In the genomic region with DNA sequence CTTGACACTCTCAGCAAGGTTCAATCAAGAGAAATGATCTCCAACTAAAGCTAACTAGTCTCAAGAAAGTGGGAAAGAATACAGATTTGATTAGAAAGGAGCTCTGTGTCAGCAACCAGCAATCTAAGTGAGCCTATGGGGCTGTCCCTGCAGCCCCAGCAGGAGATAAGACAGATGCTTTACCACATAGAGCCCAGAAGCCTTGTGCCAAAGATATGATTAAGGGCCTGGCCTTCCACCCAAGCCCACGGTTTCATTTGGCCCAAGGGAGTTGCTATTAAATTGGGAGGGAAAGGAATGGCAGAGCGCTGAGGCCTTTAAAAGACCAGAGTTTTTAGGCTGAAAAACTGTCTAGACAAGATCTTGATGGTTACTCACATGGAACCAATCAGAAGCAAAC, we compare ENCODE assay signal across 10 cellular contexts.
"Had no signal": no experiment of that assay in that cellular context is flagged by ENCODE, and none has a peak within 500 bp of the region (broad histone marks: within the 10 kb centered on the region; RNA-seq: fewer than 3 reads in every experiment).

No MANE protein-coding gene starts in this region.

- H3K9me3 ChIP-seq: adrenal gland, mucosa of descending colon had no signal

- H3K27ac ChIP-seq: adrenal gland, foreskin keratinocyte, VCaP had no signal

- H3K4me1 ChIP-seq: adrenal gland, foreskin keratinocyte had no signal

- DNase-seq: activated CD8-positive, alpha-beta memory T cell treated with anti-CD3 and anti-CD28 coated beads, Interleukin-2, amount 50 U/mL, for 4 hours; activated CD8-positive, alpha-beta T cell treated with anti-CD3 and anti-CD28 coated beads for 36 hours; activated naive CD4-positive, alpha-beta T cell treated with anti-CD3 and anti-CD28 coated beads, Interleukin-2, amount 10 ng/mL, durations not matched to agents 7 days and 5 days; adrenal gland; cerebellar nuclear complex; effector memory CD8-positive, alpha-beta T cell; foreskin keratinocyte; left colon; mucosa of descending colon had no signal

- H3K27me3 ChIP-seq: adrenal gland, foreskin keratinocyte had no signal

- H3K36me3 ChIP-seq: adrenal gland had no signal

- H3K4me3 ChIP-seq: adrenal gland, mucosa of descending colon had no signal

- ATAC-seq: activated CD8-positive, alpha-beta T cell treated with anti-CD3 and anti-CD28 coated beads for 36 hours; effector memory CD8-positive, alpha-beta T cell; foreskin keratinocyte; left colon; mucosa of descending colon had no signal
